10 cellular contexts compared by ENCODE assay signal in genomic region chr14:105070760-105071137, GRCh38. TPM values are rescaled to one million over a fixed set of nuclear protein-coding genes. Genes with fewer than 3 reads are reported as not detected.
DNase-seq lines count a peak whose midpoint lies in the region; ATAC-seq, FAIRE-seq and TF ChIP-seq lines count a peak whose summit lies in the region.
"Had no signal": no experiment of that assay in that cellular context is flagged by ENCODE, and none has a peak within 500 bp of the region (broad histone marks: within the 10 kb centered on the region; RNA-seq: fewer than 3 reads in every experiment).

No MANE protein-coding gene starts in this region.

- no peaks in the 10 kb centered on the region for H3F3A ChIP-seq in MM.1S (ENCODE audit: insufficient read depth, low read length)

- no peak for ATAC-seq in left lung

- no peaks in the 10 kb centered on the region for H3K79me2 ChIP-seq in MM.1S (ENCODE audit: low read length)

- no peaks in the 10 kb centered on the region for H3K9me2 ChIP-seq in MM.1S (replicated peaks; ENCODE audit: insufficient read depth, low read length)

- H3K36me3 ChIP-seq in thyroid gland (no peaks in the 10 kb centered on the region), MM.1S (replicated peaks; ENCODE audit: insufficient read depth, low read length) (no peaks in the 10 kb centered on the region), left lung (no peaks in the 10 kb centered on the region)
- H3K36me3 ChIP-seq: sigmoid colon had no signal

- peaks cover 18 to 66% of the 10 kb centered on the region in 2 donors for H3K4me1 ChIP-seq in thyroid gland
- peaks cover 21% of the 10 kb centered on the region for H3K4me1 ChIP-seq in MM.1S (ENCODE audit: low read length)
- H3K4me1 ChIP-seq in left lung: peaks cover 5 to 63% of the 10 kb centered on the region in 2 donors

- no peak overlapping the region for H3K4me2 ChIP-seq in MM.1S (ENCODE audit: low read depth, low read length)

- peak; percentile 67 for DNase-seq in stimulated activated CD4-positive, alpha-beta T cell treated with anti-CD3 and anti-CD28 coated beads, Interleukin-15, amount 100 ng/mL, for 24 hours
- no peak for DNase-seq in stimulated activated CD4-positive, alpha-beta T cell treated with anti-CD3 and anti-CD28 coated beads, Interleukin-4, amount 100 ng/mL, for 1 hour
- peak; percentile 75 for DNase-seq in RCC 7860 (ENCODE audit: low spot score)
- peak; percentile 38 for DNase-seq in glomerular visceral epithelial cell (ENCODE audit: extremely low spot score)
- DNase-seq in thyroid gland: peak in 1 of 2 donors; percentile 42
- no peak for DNase-seq in MM.1S
- no peak for DNase-seq in foreskin melanocyte
- no peak for DNase-seq in left lung
- DNase-seq: NCI-H1930, sigmoid colon had no signal

- peak overlapping the region; percentile 31 to 77 (median 74) for H3K27ac ChIP-seq in thyroid gland
- H3K27ac ChIP-seq in MM.1S (ENCODE audit: low read length): no peak overlapping the region
- H3K27ac ChIP-seq in left lung: peak overlapping the region in 1 of 2 donors; percentile 82

- FAIRE-seq in RCC 7860 (lab: Jason Lieb, UNC): peak; percentile 90

- TF ChIP-seq CTCF in thyroid gland (IDR thresholded peaks at IDR 0.05) (no peak), MM.1S (IDR thresholded peaks at IDR 0.05; ENCODE audit: low read length) (no peak), left lung (IDR thresholded peaks at IDR 0.05) (no peak)

- H3K4me3 ChIP-seq in thyroid gland (replicated peaks in 1 of 3) (no peak overlapping the region), MM.1S (ENCODE audit: low read length) (no peak overlapping the region), left lung (no peak overlapping the region)
- H3K4me3 ChIP-seq: sigmoid colon had no signal

- intact Hi-C loops in thyroid gland (cut with DNase I) (loop anchor here (10.0 kb wide), 1 partner anchor 404 kb away; the partner anchor contains the start of gene CRIP2), left lung (cut with DNase I) (no loop called here)

- H3K9me3 ChIP-seq in thyroid gland: no peaks in the 10 kb centered on the region
- H3K9me3 ChIP-seq in MM.1S (replicated peaks; ENCODE audit: insufficient read depth, low read length): no peaks in the 10 kb centered on the region
- H3K9me3 ChIP-seq in left lung: no peaks in the 10 kb centered on the region
- H3K9me3 ChIP-seq: sigmoid colon had no signal

- no peak overlapping the region for H3K9ac ChIP-seq in MM.1S (ENCODE audit: low read length)

- 26 to 39% methylated on average over 7 of the region's 7 CpGs for WGBS in thyroid gland, 2 donors

- TF ChIP-seq POLR2A in thyroid gland (IDR thresholded peaks at IDR 0.05): no peak

- H3K27me3 ChIP-seq in thyroid gland: no peaks in the 10 kb centered on the region
- H3K27me3 ChIP-seq in MM.1S (replicated peaks; ENCODE audit: insufficient read depth, low read length): peaks cover 16% of the 10 kb centered on the region; the same call in 1 of the 2 replicates
- peaks cover 0 to 33% of the 10 kb centered on the region in 2 donors for H3K27me3 ChIP-seq in left lung

- no peak overlapping the region for H2AFZ ChIP-seq in MM.1S (ENCODE audit: low read length)

- no peaks in the 10 kb centered on the region for H4K20me1 ChIP-seq in MM.1S (ENCODE audit: insufficient read depth, low read length)

RNA-seq across cellular contexts. Expression of gene GPR132, which starts 5.5 kb away (rescaled TPM):
- 1 to 10 TPM; 1.0 to 4.6 (median 2.1) TPM for total RNA-seq in thyroid gland
- 10 to 100 TPM in 1 of 2 donors, 1 to 10 TPM in 1; 1.9 to 10.4 TPM for total RNA-seq in left lung

RNA-seq across cellular contexts. Expression of gene CDCA4, which starts 49.9 kb away (rescaled TPM):
- total RNA-seq in thyroid gland (1 to 10 TPM; 5.8 to 8.1 (median 7.3) TPM), left lung (1 to 10 TPM; 9.4 to 9.6 TPM)

Comparison
In these comparisons a context has a peak if more than half of its experiments do, and no peak if none do; other contexts are left out.
1. DNase-seq: peak in stimulated activated CD4-positive, alpha-beta T cell treated with anti-CD3 and anti-CD28 coated beads, Interleukin-15, amount 100 ng/mL, for 24 hours (single experiment), RCC 7860 (single experiment) and glomerular visceral epithelial cell (single experiment); none in stimulated activated CD4-positive, alpha-beta T cell treated with anti-CD3 and anti-CD28 coated beads, Interleukin-4, amount 100 ng/mL, for 1 hour (single experiment), MM.1S (single experiment), foreskin melanocyte (single experiment) and left lung (0 of 2).